In genomic region chrX:67749536-67749935, GRCh38 we compare ENCODE assay signal across 15 cellular contexts.
A peak's percentile ranks its signal among the peaks of the same experiment; 100 is the strongest.
DNase-seq lines count a peak whose midpoint lies in the region; ATAC-seq and TF ChIP-seq lines count a peak whose summit lies in the region.
"Had no signal": no experiment of that assay in that cellular context is flagged by ENCODE, and none has a peak within 500 bp of the region (broad histone marks: within the 10 kb centered on the region; RNA-seq: fewer than 3 reads in every experiment).

No MANE protein-coding gene starts in this region.

- DNase-seq in dermis blood vessel endothelial cell (peak; percentile 0), myocyte (ENCODE audit: low read depth) (peak; percentile 74), DMS 273 treated with DMSO at 0.1 percent for 48 hours (lab: John Stamatoyannopoulos, UW) (no peak), hippocampal formation (lab: John Stamatoyannopoulos, UW) (no peak)
- DNase-seq in stimulated activated naive CD4-positive, alpha-beta T cell (lab: John Stamatoyannopoulos, UW), result no peak
- DNase-seq: BE2C; CD4-positive, alpha-beta memory T cell; COR-L47; DMS53; GM23248 had no signal

- no peak for ATAC-seq in HG02610 (IDR thresholded peaks at IDR 0.05; ENCODE audit: unreplicated experiment)
- ATAC-seq: HCT116 had no signal

- H3K27ac ChIP-seq in VCaP, result peak overlapping the region; percentile 0; the same call in 1 of the 2 replicates
- H3K27ac ChIP-seq: C4-2B, GM23248, HL-60 had no signal

- TF ChIP-seq CTCF in VCaP (conservative IDR thresholded peaks at IDR 0.05), result no peak

Comparison
In these comparisons a context has a peak if more than half of its experiments do, and no peak if none do; other contexts are left out.
1. DNase-seq: peak in dermis blood vessel endothelial cell (single experiment) and myocyte (single experiment); none in DMS 273 treated with DMSO at 0.1 percent for 48 hours (single experiment), hippocampal formation (0 of 2) and stimulated activated naive CD4-positive, alpha-beta T cell (0 of 6).